In the genomic region with DNA sequence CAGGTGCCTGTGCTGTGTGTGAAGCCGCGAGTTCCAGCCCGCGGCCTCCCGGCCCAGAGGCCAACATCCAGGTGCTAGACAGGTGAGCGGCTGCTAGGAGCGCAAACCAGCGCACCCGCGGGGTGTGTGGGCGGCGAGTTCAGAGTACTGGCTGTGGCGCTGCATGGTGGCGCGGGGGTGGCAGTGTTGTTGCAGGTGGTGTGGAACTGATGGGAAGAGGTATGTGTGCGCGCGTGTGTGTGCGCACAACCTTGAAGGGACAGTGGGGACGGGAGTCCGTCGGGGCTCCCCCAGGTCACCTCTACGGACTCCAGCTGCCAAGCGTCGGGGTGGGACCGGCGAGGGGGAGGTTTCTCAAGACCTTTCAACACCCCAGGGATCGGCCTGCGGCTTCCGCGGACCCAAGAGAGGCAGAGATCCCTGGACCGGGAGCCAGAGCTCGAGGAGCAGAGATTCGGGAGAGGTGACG, we compare ENCODE assay signal across 9 cellular contexts. TPM values are rescaled to one million over a fixed set of nuclear protein-coding genes. Genes with fewer than 3 reads are reported as not detected.
A peak's percentile ranks its signal among the peaks of the same experiment; 100 is the strongest.
DNase-seq lines count a peak whose midpoint lies in the region; ATAC-seq, FAIRE-seq and TF ChIP-seq lines count a peak whose summit lies in the region.
"Had no signal": no experiment of that assay in that cellular context is flagged by ENCODE, and none has a peak within 500 bp of the region (broad histone marks: within the 10 kb centered on the region; RNA-seq: fewer than 3 reads in every experiment).

No MANE protein-coding gene starts in this region.

- H3K23ac ChIP-seq in trophoblast cell (ENCODE audit: low read length): no peak overlapping the region

- peak overlapping the region in 3 of 8 donors; percentile 39 to 66 (median 56) for H3K27ac Mint-ChIP-seq in CD8-positive, alpha-beta memory T cell

- H2BK5ac ChIP-seq in trophoblast cell (ENCODE audit: low read depth, low read length, poor library complexity): no peak overlapping the region

- no peak for DNase-seq in CD8-positive, alpha-beta memory T cell
- DNase-seq in Panc1 (ENCODE audit: low read depth, low spot score) (no peak), ecto neural progenitor cell (ENCODE audit: low spot score) (peak; percentile 75), trophoblast cell (peak in 1 of 2 donors; percentile 11), globus pallidus (ENCODE audit: low spot score) (no peak), urothelium cell line (ENCODE audit: low spot score) (no peak), KG1 (lab: John Stamatoyannopoulos, UW) (no peak)

- intact Hi-C loops in Panc1 (cut with micrococcal nuclease; ENCODE audit: unreplicated experiment): no loop called here

- H2BK12ac ChIP-seq in trophoblast cell (ENCODE audit: low read length): no peak overlapping the region

- H3K4me3 Mint-ChIP-seq in CD8-positive, alpha-beta memory T cell: peak overlapping the region; percentile 46 to 85 (median 80)

- H2AK5ac ChIP-seq in trophoblast cell (ENCODE audit: low read length): no peak overlapping the region

- H3K27ac ChIP-seq in CD8-positive, alpha-beta memory T cell (ENCODE audit: low read depth, low read length): no peak overlapping the region
- no peak overlapping the region for H3K27ac ChIP-seq in Panc1 (ENCODE audit: low read length)
- H3K27ac ChIP-seq in trophoblast cell (ENCODE audit: low read depth, low read length): no peak overlapping the region

- ATAC-seq in Panc1 (peak; percentile 35), GM21619 (IDR thresholded peaks at IDR 0.05; ENCODE audit: unreplicated experiment) (no peak)

- H2AFZ ChIP-seq in trophoblast cell (ENCODE audit: insufficient read depth, low read length, poor library complexity): no peak overlapping the region

- no CpG with 5 or more reads among the region's 35 CpGs for WGBS in trophoblast cell (ENCODE audit: extremely low coverage, insufficient coverage, insufficient read length)

- H3K4me2 ChIP-seq in trophoblast cell (ENCODE audit: low read length): peak overlapping the region; percentile 44

- peaks cover 68 to 88% of the 10 kb centered on the region in 2 donors for H3K27me3 Mint-ChIP-seq in CD8-positive, alpha-beta memory T cell

- no TSS peak for BruUV-seq in Panc1 (replicated peaks; lab: Mats Ljungman, UMichigan)

- H3K79me1 ChIP-seq in trophoblast cell (ENCODE audit: low read length): no peaks in the 10 kb centered on the region

- H3K9ac ChIP-seq in trophoblast cell (ENCODE audit: low read length): no peak overlapping the region

- H3K4ac ChIP-seq in trophoblast cell (ENCODE audit: low read depth, low read length): no peak overlapping the region

- H3K14ac ChIP-seq in trophoblast cell (ENCODE audit: low read length): no peak overlapping the region

- H4K91ac ChIP-seq in trophoblast cell (ENCODE audit: low read depth, low read length): no peak overlapping the region

- no peak overlapping the region for H2BK120ac ChIP-seq in trophoblast cell (ENCODE audit: insufficient read depth, low read length, poor library complexity)

- POLR2A ChIA-PET in CD8-positive, alpha-beta memory T cell (lab: Charles Lee): no interaction called here
- POLR2A ChIA-PET in Panc1 (lab: Charles Lee): no interaction called here

- H3K27me3 ChIP-seq in CD8-positive, alpha-beta memory T cell (ENCODE audit: insufficient read depth, low read length, poor library complexity, severe bottlenecking): peaks cover 42% of the 10 kb centered on the region
- H3K27me3 ChIP-seq in Panc1 (ENCODE audit: control insufficient read depth, insufficient read depth, low read length) (no peaks in the 10 kb centered on the region; the same call in 1 of the 2 replicates), trophoblast cell (ENCODE audit: insufficient read depth, low read length) (peaks cover 94% of the 10 kb centered on the region)

- no peak for FAIRE-seq in urothelium cell line (lab: Jason Lieb, UNC)

- no peaks in the 10 kb centered on the region for H3K9me3 ChIP-seq in CD8-positive, alpha-beta memory T cell (ENCODE audit: low read length)
- H3K9me3 ChIP-seq in Panc1 (ENCODE audit: control insufficient read depth, insufficient read depth, low read depth, low read length) (no peaks in the 10 kb centered on the region), trophoblast cell (ENCODE audit: insufficient read depth, low read depth, low read length) (peaks cover 12% of the 10 kb centered on the region)

- no peaks in the 10 kb centered on the region for H3K79me2 ChIP-seq in trophoblast cell (ENCODE audit: control insufficient read depth, insufficient read depth, low read length, poor library complexity)

- no peak for TF ChIP-seq CTCF in Panc1 (IDR thresholded peaks at IDR 0.05)

- peaks cover 14 to 28% (median 15%) of the 10 kb centered on the region in 3 donors for H3K4me1 Mint-ChIP-seq in CD8-positive, alpha-beta memory T cell

- no peaks in the 10 kb centered on the region for H3K36me3 Mint-ChIP-seq in CD8-positive, alpha-beta memory T cell

- no peak overlapping the region for H3K4me3 ChIP-seq in CD8-positive, alpha-beta memory T cell (ENCODE audit: low read length)
- H3K4me3 ChIP-seq in Panc1 (ENCODE audit: low read depth in 2 of 2, low read length in 2 of 2): peak overlapping the region; percentile 46 to 58
- H3K4me3 ChIP-seq in trophoblast cell (ENCODE audit: low read depth, low read length): no peak overlapping the region

- H3K18ac ChIP-seq in trophoblast cell (ENCODE audit: low read length): no peak overlapping the region

- H3K9me3 Mint-ChIP-seq in CD8-positive, alpha-beta memory T cell: peaks cover 0 to 4% (median 0%) of the 10 kb centered on the region in 5 donors

- in situ Hi-C loops in Panc1 (cut with HindIII; ENCODE audit: low pct_unique_long_range_greater_than_20kb, low sequenced_read_pairs): no loop called here

- CTCF ChIA-PET in CD8-positive, alpha-beta memory T cell (lab: Charles Lee): no interaction called here
- CTCF ChIA-PET in Panc1 (lab: Charles Lee): interaction anchor here (0.6 kb wide), 1 partner anchor 10 kb away, joined by 3 read pairs; no protein-coding TSS in a partner anchor

- H3K4me1 ChIP-seq in CD8-positive, alpha-beta memory T cell (ENCODE audit: insufficient read depth, low read length): no peaks in the 10 kb centered on the region
- H3K4me1 ChIP-seq in Panc1 (ENCODE audit: control insufficient read depth, insufficient read depth, low read length) (peaks cover 5% of the 10 kb centered on the region; the same call in 1 of the 2 replicates), trophoblast cell (ENCODE audit: control insufficient read depth in 1 of 2, insufficient read depth in 2 of 2, low read length in 2 of 2) (peaks cover 0 to 5% of the 10 kb centered on the region in 2 experiments)

- H4K8ac ChIP-seq in trophoblast cell (ENCODE audit: low read depth, low read length): no peak overlapping the region

- H3K36me3 ChIP-seq in CD8-positive, alpha-beta memory T cell (ENCODE audit: insufficient read depth, low read length): no peaks in the 10 kb centered on the region
- no peaks in the 10 kb centered on the region for H3K36me3 ChIP-seq in Panc1 (ENCODE audit: control insufficient read depth, insufficient read depth, low read length)
- H3K36me3 ChIP-seq in trophoblast cell (ENCODE audit: control insufficient read depth in 1 of 2, insufficient read depth in 2 of 2, low read length in 2 of 2): no peaks in the 10 kb centered on the region

- no peak overlapping the region for H4K12ac ChIP-seq in trophoblast cell (ENCODE audit: low read depth, low read length)

RNA-seq across cellular contexts. Expression of a gene that starts 0.4 kb away (rescaled TPM):
- not detected for total RNA-seq in CD8-positive, alpha-beta memory T cell
- polyA plus RNA-seq in CD8-positive, alpha-beta memory T cell: not detected
- 0.05 TPM for total RNA-seq in Panc1 (2021; ENCODE audit: unreplicated experiment)
- 0.15 TPM for polyA plus RNA-seq in Panc1 (2012; ENCODE audit: insufficient read length)
- polyA plus RNA-seq in trophoblast cell (2013): not detected in 2 replicates
- total RNA-seq: activated CD8-positive, alpha-beta memory T cell treated with anti-CD3 and anti-CD28 coated beads for 36 hours had no signal

Comparison
In these comparisons a context has a peak if more than half of its experiments do, and no peak if none do; other contexts are left out.
1. H3K4me3 ChIP-seq: peak in Panc1 (2 of 2); none in CD8-positive, alpha-beta memory T cell (single experiment) and trophoblast cell (single experiment).